19 cellular contexts compared by ENCODE assay signal in genomic region chr4:123553733-123554132, GRCh38.
DNase-seq lines count a peak whose midpoint lies in the region; ATAC-seq and TF ChIP-seq lines count a peak whose summit lies in the region.
"Had no signal": no experiment of that assay in that cellular context is flagged by ENCODE, and none has a peak within 500 bp of the region (broad histone marks: within the 10 kb centered on the region; RNA-seq: fewer than 3 reads in every experiment).

No MANE protein-coding gene starts in this region.

- TF ChIP-seq CTCF in left ventricle myocardium inferior (IDR thresholded peaks at IDR 0.05; ENCODE audit: borderline replicate concordance) (no peak), brain (conservative IDR thresholded peaks at IDR 0.05) (no peak)

- peak overlapping the region in 3 of 5 experiments; percentile 94 to 98 (median 97) for H3K27ac Mint-ChIP-seq in brain
- no peak overlapping the region for H3K27ac Mint-ChIP-seq in naive thymus-derived CD4-positive, alpha-beta T cell

- H3K9me3 ChIP-seq in left ventricle myocardium inferior (replicated peaks) (peaks cover 9% of the 10 kb centered on the region), right cardiac atrium (ENCODE audit: control insufficient read depth, low read length) (no peaks in the 10 kb centered on the region)
- H3K9me3 ChIP-seq in naive thymus-derived CD4-positive, alpha-beta T cell (ENCODE audit: control insufficient read depth in 2 of 3, low read length in 3 of 3) = no peaks in the 10 kb centered on the region
- H3K9me3 ChIP-seq: adrenal gland had no signal

- peak overlapping the region in 2 of 5 experiments; percentile 23 to 69 for H3K4me3 Mint-ChIP-seq in brain
- no peak overlapping the region for H3K4me3 Mint-ChIP-seq in naive thymus-derived CD4-positive, alpha-beta T cell
- H3K4me3 Mint-ChIP-seq: activated T-cell treated with anti-CD3 and anti-CD28 coated beads, Interleukin-2, amount 50 U/mL, for 4 hours had no signal

- POLR2A ChIA-PET in naive thymus-derived CD4-positive, alpha-beta T cell (lab: Charles Lee) = no interaction called here

- H3K9me3 Mint-ChIP-seq in brain = peaks cover 4 to 11% (median 5%) of the 10 kb centered on the region in 5 experiments
- H3K9me3 Mint-ChIP-seq in naive thymus-derived CD4-positive, alpha-beta T cell = peaks cover 0 to 10% (median 3%) of the 10 kb centered on the region in 11 donors
- H3K9me3 Mint-ChIP-seq: activated T-cell treated with anti-CD3 and anti-CD28 coated beads, Interleukin-2, amount 50 U/mL, for 4 hours had no signal

- peaks cover 37% of the 10 kb centered on the region for H3K4me1 Mint-ChIP-seq in brain
- H3K4me1 Mint-ChIP-seq in naive thymus-derived CD4-positive, alpha-beta T cell = peaks cover 0 to 24% (median 0%) of the 10 kb centered on the region in 7 donors

- WGBS in right cardiac atrium = 86% methylated on average over 2 of the region's 2 CpGs

- H3K36me3 ChIP-seq in left ventricle myocardium inferior = no peaks in the 10 kb centered on the region
- no peaks in the 10 kb centered on the region for H3K36me3 ChIP-seq in naive thymus-derived CD4-positive, alpha-beta T cell (ENCODE audit: control insufficient read depth in 2 of 3, insufficient read depth in 3 of 3, low read length in 3 of 3)
- H3K36me3 ChIP-seq: adrenal gland had no signal

- no peaks in the 10 kb centered on the region for H3K27me3 ChIP-seq in left ventricle myocardium inferior (ENCODE audit: low read depth)
- H3K27me3 ChIP-seq in naive thymus-derived CD4-positive, alpha-beta T cell (ENCODE audit: control insufficient read depth in 2 of 2, insufficient read depth in 2 of 2, low read length in 2 of 2) = no peaks in the 10 kb centered on the region
- no peaks in the 10 kb centered on the region for H3K27me3 ChIP-seq in right cardiac atrium (ENCODE audit: control insufficient read depth, insufficient read depth)
- H3K27me3 ChIP-seq: adrenal gland, foreskin keratinocyte had no signal

- peaks cover 3% of the 10 kb centered on the region for H3K27me3 Mint-ChIP-seq in brain
- peaks cover 0 to 5% (median 1%) of the 10 kb centered on the region in 5 donors for H3K27me3 Mint-ChIP-seq in naive thymus-derived CD4-positive, alpha-beta T cell

- peaks cover 27% of the 10 kb centered on the region for H3K4me1 ChIP-seq in left ventricle myocardium inferior
- no peaks in the 10 kb centered on the region for H3K4me1 ChIP-seq in naive thymus-derived CD4-positive, alpha-beta T cell (ENCODE audit: control insufficient read depth in 2 of 2, insufficient read depth in 2 of 2, low read length in 2 of 2)
- peaks cover 4% of the 10 kb centered on the region for H3K4me1 ChIP-seq in right cardiac atrium (ENCODE audit: control insufficient read depth, insufficient read depth, low read length)

- H3K36me3 Mint-ChIP-seq in brain = peaks cover 3% of the 10 kb centered on the region
- H3K36me3 Mint-ChIP-seq in naive thymus-derived CD4-positive, alpha-beta T cell = peaks cover 0 to 5% (median 0%) of the 10 kb centered on the region in 5 donors

- intact Hi-C loops in left ventricle myocardium inferior (cut with micrococcal nuclease) = no loop called here
- intact Hi-C loops in left ventricle myocardium superior (cut with micrococcal nuclease) = no loop called here
- intact Hi-C loops in naive thymus-derived CD4-positive, alpha-beta T cell (cut with micrococcal nuclease) = no loop called here
- intact Hi-C loops in right cardiac atrium (cut with DNase I) = loop anchor here in 1 of 4 donors (10.0 kb wide), 1 partner anchor 111 kb away; no protein-coding TSS in a partner anchor

- H3K27ac ChIP-seq in left ventricle myocardium inferior (replicated peaks) (peak overlapping the region; percentile 81), right cardiac atrium (ENCODE audit: low read length) (no peak overlapping the region)
- H3K27ac ChIP-seq in naive thymus-derived CD4-positive, alpha-beta T cell (ENCODE audit: low read depth, low read length) = no peak overlapping the region
- H3K27ac ChIP-seq: adrenal gland, foreskin keratinocyte had no signal

- H3K4me3 ChIP-seq in left ventricle myocardium inferior = no peak overlapping the region
- H3K4me3 ChIP-seq in naive thymus-derived CD4-positive, alpha-beta T cell (ENCODE audit: low read length) = no peak overlapping the region
- no peak overlapping the region for H3K4me3 ChIP-seq in right cardiac atrium (ENCODE audit: low read length)
- H3K4me3 ChIP-seq: adrenal gland had no signal

- CTCF ChIA-PET in naive thymus-derived CD4-positive, alpha-beta T cell (lab: Charles Lee) = no interaction called here

- no peak for ATAC-seq in left ventricle myocardium superior
- ATAC-seq in naive thymus-derived CD4-positive, alpha-beta T cell = peak; percentile 26
- no peak for ATAC-seq in right cardiac atrium
- ATAC-seq: activated T-cell treated with anti-CD3 and anti-CD28 coated beads, Interleukin-2, amount 50 U/mL, for 4 hours; esophagus mucosa; foreskin keratinocyte; left cardiac atrium had no signal

- DNase-seq in left ventricle myocardium inferior (no peak), left ventricle myocardium superior (no peak), NCI-H345 (lab: John Stamatoyannopoulos, UW) (no peak), right cardiac atrium (no peak), occipital lobe (lab: John Stamatoyannopoulos, UW) (no peak), anterior cingulate cortex (lab: John Stamatoyannopoulos, UW) (no peak)
- DNase-seq in naive thymus-derived CD4-positive, alpha-beta T cell = no peak
- DNase-seq: activated CD4-positive, alpha-beta T cell treated with anti-CD3 and anti-CD28 coated beads for 4 hours; activated naive CD4-positive, alpha-beta T cell; activated T-cell treated with anti-CD3 and anti-CD28 coated beads, Interleukin-2, amount 50 U/mL, for 4 hours; adrenal gland; effector memory CD4-positive, alpha-beta T cell; foreskin keratinocyte; left cardiac atrium; NCI-H1417; NCI-H524; stimulated activated CD8-positive, alpha-beta memory T cell treated with anti-CD3 and anti-CD28 coated beads, Interleukin-4, amount 100 ng/mL, for 48 hours had no signal

Comparison
In these comparisons a context has a peak if more than half of its experiments do, and no peak if none do; other contexts are left out.
1. H3K27ac Mint-ChIP-seq: peak in brain (3 of 5); none in naive thymus-derived CD4-positive, alpha-beta T cell (0 of 9).